21 cellular contexts compared by ENCODE assay signal in the genomic region with DNA sequence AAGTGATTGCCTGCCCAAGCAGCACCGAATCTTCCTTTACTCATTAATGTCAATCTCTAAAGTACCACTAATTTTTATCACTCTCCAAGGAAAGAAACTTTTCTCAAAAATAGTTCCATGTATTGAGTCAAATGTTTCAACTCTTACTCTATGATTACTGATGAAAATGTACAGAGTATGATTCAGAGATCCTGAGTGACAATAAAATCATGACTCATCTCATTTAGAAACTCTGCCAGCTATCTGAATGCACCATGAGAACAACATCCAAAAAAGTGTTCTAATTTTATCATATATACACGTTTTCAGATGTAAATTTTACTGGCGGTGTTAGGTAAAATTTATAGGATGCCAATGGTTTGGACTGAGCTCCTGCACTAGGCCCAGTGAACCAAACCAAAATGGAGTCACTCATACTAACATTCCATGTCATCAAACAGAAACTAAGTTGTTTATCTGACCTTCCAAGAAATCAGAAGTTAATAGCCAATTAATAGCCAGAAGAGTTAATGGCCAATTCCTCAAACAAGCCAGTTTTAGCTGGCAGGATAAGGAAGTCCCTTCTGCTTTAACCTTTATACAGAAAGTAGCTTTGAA. TPM values are rescaled to one million over a fixed set of nuclear protein-coding genes. Genes with fewer than 3 reads are reported as not detected.
DNase-seq lines count a peak whose midpoint lies in the region; ATAC-seq, FAIRE-seq and TF ChIP-seq lines count a peak whose summit lies in the region.
"Had no signal": no experiment of that assay in that cellular context is flagged by ENCODE, and none has a peak within 500 bp of the region (broad histone marks: within the 10 kb centered on the region; RNA-seq: fewer than 3 reads in every experiment).

No MANE protein-coding gene starts in this region.

- ATAC-seq in activated T-cell treated with anti-CD3 and anti-CD28 coated beads, Interleukin-2, amount 50 U/mL, for 72 hours (replicated peaks in 1 of 2): peak; percentile 65 to 66
- no peak for ATAC-seq in GM21825 (IDR thresholded peaks at IDR 0.05; ENCODE audit: unreplicated experiment)
- ATAC-seq: esophagus mucosa, left lung had no signal

- no peaks in the 10 kb centered on the region for H3K9me1 ChIP-seq in endothelial cell of umbilical vein (replicated peaks; ENCODE audit: control insufficient read depth, extremely low read depth, insufficient read depth, low read length)

- no peaks in the 10 kb centered on the region for H3K36me3 ChIP-seq in endothelial cell of umbilical vein (ENCODE audit: control insufficient read depth in 2 of 2, extremely low read depth in 1 of 2, insufficient read depth in 2 of 2, low read length in 2 of 2)
- H3K36me3 ChIP-seq: left lung, tibial artery had no signal

- FAIRE-seq in RCC 7860 (lab: Jason Lieb, UNC) (peak; percentile 86), endothelial cell of umbilical vein (lab: Jason Lieb, UNC) (peak; percentile 46)
- FAIRE-seq: colon had no signal

- H3K27me3 Mint-ChIP-seq in activated T-cell treated with anti-CD3 and anti-CD28 coated beads, Interleukin-2, amount 50 U/mL, for 72 hours (ENCODE audit: low read depth): no peaks in the 10 kb centered on the region
- H3K27me3 Mint-ChIP-seq in activated naive CD8-positive, alpha-beta T cell treated with anti-CD3 and anti-CD28 coated beads for 36 hours: no peaks in the 10 kb centered on the region

- TF ChIP-seq CTCF in endothelial cell of umbilical vein (IDR thresholded peaks at IDR 0.05; ENCODE audit: extremely low read depth in 1 of 2, insufficient read depth in 1 of 2, low read depth in 1 of 2, low read length in 2 of 2): no peak

- no peak overlapping the region for H3K27ac ChIP-seq in endothelial cell of umbilical vein (ENCODE audit: insufficient read depth, low read depth, low read length)
- H3K27ac ChIP-seq: KMS-11, left lung, tibial artery had no signal

- H3K27ac Mint-ChIP-seq in activated T-cell treated with anti-CD3 and anti-CD28 coated beads, Interleukin-2, amount 50 U/mL, for 72 hours: no peak overlapping the region
- no peak overlapping the region for H3K27ac Mint-ChIP-seq in activated naive CD8-positive, alpha-beta T cell treated with anti-CD3 and anti-CD28 coated beads for 36 hours
- H3K27ac Mint-ChIP-seq: activated T-helper 1 cell treated with anti-CD3 and anti-CD28 coated beads, Interleukin-12 subunit alpha, Interleukin-12 subunit beta, Interleukin-2, Interleukin-4 antibody, amounts not matched to agents 30 ng/mL and 10 ng/mL and 1 ng/mL, durations not matched to agents 14 hours and 24 hours and 36 hours had no signal

- no peak for DNase-seq in activated T-cell treated with anti-CD3 and anti-CD28 coated beads, Interleukin-2, amount 50 U/mL, for 72 hours
- no peak for DNase-seq in activated T-cell treated with anti-CD3 and anti-CD28 coated beads, Interleukin-2, amount 50 U/mL, for 1 hour
- DNase-seq in RCC 7860 (ENCODE audit: low spot score) (peak; percentile 28), endothelial cell of umbilical vein (ENCODE audit: low read depth, low spot score) (peak; percentile 27), superior temporal gyrus (ENCODE audit: extremely low spot score) (peak; percentile 55), SW 1271 (lab: John Stamatoyannopoulos, UW) (no peak)
- DNase-seq in activated naive CD8-positive, alpha-beta T cell treated with anti-CD3 and anti-CD28 coated beads for 36 hours: no peak
- DNase-seq: activated CD4-positive, alpha-beta T cell treated with anti-CD3 and anti-CD28 coated beads, Interleukin-2, amount 50 U/mL, for 48 hours; amygdala; COR-L47; hypothalamus; left lung; NCI-H146; occipital lobe; stimulated activated CD4-positive, alpha-beta T cell treated with anti-CD3 and anti-CD28 coated beads, Interleukin-4, amount 100 ng/mL, for 4 hours; tibial artery had no signal

- H4K20me1 ChIP-seq in endothelial cell of umbilical vein (replicated peaks; ENCODE audit: control insufficient read depth, extremely low read depth, insufficient read depth, low read length): no peaks in the 10 kb centered on the region

- no peak overlapping the region for H3K4me3 Mint-ChIP-seq in activated T-cell treated with anti-CD3 and anti-CD28 coated beads, Interleukin-2, amount 50 U/mL, for 72 hours
- H3K4me3 Mint-ChIP-seq in activated naive CD8-positive, alpha-beta T cell treated with anti-CD3 and anti-CD28 coated beads for 36 hours: no peak overlapping the region
- H3K4me3 Mint-ChIP-seq: activated T-helper 1 cell treated with anti-CD3 and anti-CD28 coated beads, Interleukin-12 subunit alpha, Interleukin-12 subunit beta, Interleukin-2, Interleukin-4 antibody, amounts not matched to agents 30 ng/mL and 10 ng/mL and 1 ng/mL, durations not matched to agents 14 hours and 24 hours and 36 hours had no signal

- H3K9me3 Mint-ChIP-seq in activated T-cell treated with anti-CD3 and anti-CD28 coated beads, Interleukin-2, amount 50 U/mL, for 72 hours: peaks cover 0 to 2% of the 10 kb centered on the region in 2 donors
- no peaks in the 10 kb centered on the region for H3K9me3 Mint-ChIP-seq in activated naive CD8-positive, alpha-beta T cell treated with anti-CD3 and anti-CD28 coated beads for 36 hours
- H3K9me3 Mint-ChIP-seq: activated T-helper 1 cell treated with anti-CD3 and anti-CD28 coated beads, Interleukin-12 subunit alpha, Interleukin-12 subunit beta, Interleukin-2, Interleukin-4 antibody, amounts not matched to agents 30 ng/mL and 10 ng/mL and 1 ng/mL, durations not matched to agents 14 hours and 24 hours and 36 hours had no signal

- H3K36me3 Mint-ChIP-seq in activated T-cell treated with anti-CD3 and anti-CD28 coated beads, Interleukin-2, amount 50 U/mL, for 72 hours (ENCODE audit: insufficient read depth in 2 of 2): peaks cover 0 to 7% of the 10 kb centered on the region in 2 donors
- peaks cover 1% of the 10 kb centered on the region for H3K36me3 Mint-ChIP-seq in activated naive CD8-positive, alpha-beta T cell treated with anti-CD3 and anti-CD28 coated beads for 36 hours

- H3K79me2 ChIP-seq in endothelial cell of umbilical vein (ENCODE audit: control insufficient read depth, insufficient read depth, low read length): no peaks in the 10 kb centered on the region

- H3K4me1 ChIP-seq in endothelial cell of umbilical vein (ENCODE audit: control insufficient read depth, extremely low read depth, insufficient read depth, low read length): no peaks in the 10 kb centered on the region
- H3K4me1 ChIP-seq: left lung, tibial artery had no signal

- CTCF ChIA-PET in endothelial cell of umbilical vein (lab: Charles Lee): no interaction called here

- H3K9me3 ChIP-seq in endothelial cell of umbilical vein (replicated peaks; ENCODE audit: control insufficient read depth, insufficient read depth, low read length): no peaks in the 10 kb centered on the region
- H3K9me3 ChIP-seq: left lung, tibial artery had no signal

- no peak overlapping the region for H3K9ac ChIP-seq in endothelial cell of umbilical vein (replicated peaks; ENCODE audit: extremely low read depth, insufficient read depth, low read length)
- H3K9ac ChIP-seq: KMS-11 had no signal

- H3K4me3 ChIP-seq in endothelial cell of umbilical vein (replicated peaks in 1 of 3; ENCODE audit: insufficient read depth in 1 of 3, low read depth in 1 of 3, low read length in 3 of 3): no peak overlapping the region
- H3K4me3 ChIP-seq: left lung, tibial artery had no signal

- intact Hi-C loops in endothelial cell of umbilical vein (cut with micrococcal nuclease): no loop called here

- BruUV-seq in endothelial cell of umbilical vein (replicated peaks; lab: Mats Ljungman, UMichigan): no TSS peak

- dilution Hi-C loops in endothelial cell of umbilical vein (cut with MboI; ENCODE audit: extremely low pct_ligation_motif_present, low sequenced_read_pairs): no loop called here

- POLR2A ChIA-PET in endothelial cell of umbilical vein (lab: Charles Lee): no interaction called here

- H2AFZ ChIP-seq in endothelial cell of umbilical vein (ENCODE audit: low read depth, low read length): no peak overlapping the region

- H3K4me2 ChIP-seq in endothelial cell of umbilical vein (ENCODE audit: insufficient read depth, low read length): no peak overlapping the region
- H3K4me2 ChIP-seq: KMS-11 had no signal

- TF ChIP-seq POLR2A in endothelial cell of umbilical vein (IDR thresholded peaks at IDR 0.05; ENCODE audit: low read depth, low read length): no peak

- H3K4me1 Mint-ChIP-seq in activated T-cell treated with anti-CD3 and anti-CD28 coated beads, Interleukin-2, amount 50 U/mL, for 72 hours (ENCODE audit: low read depth): peaks cover 14% of the 10 kb centered on the region
- no peaks in the 10 kb centered on the region for H3K4me1 Mint-ChIP-seq in activated naive CD8-positive, alpha-beta T cell treated with anti-CD3 and anti-CD28 coated beads for 36 hours

- peaks cover 7 to 20% of the 10 kb centered on the region in 2 experiments for H3K27me3 ChIP-seq in endothelial cell of umbilical vein (ENCODE audit: control insufficient read depth in 2 of 2, insufficient read depth in 2 of 2, low read length in 2 of 2)
- H3K27me3 ChIP-seq: left lung, tibial artery had no signal

TF ChIP-seq in endothelial cell of umbilical vein, 7 proteins besides CTCF, POLR2A, EP300 and RAD21:
- TF ChIP-seq MYC (IDR thresholded peaks at IDR 0.05; ENCODE audit: low read depth, low read length) (no peak), JUN (IDR thresholded peaks at IDR 0.05; ENCODE audit: borderline replicate concordance, insufficient read depth, insufficient read length, low read depth) (peak; percentile 56), FOS (IDR thresholded peaks at IDR 0.05; ENCODE audit: borderline replicate concordance, insufficient read depth, low read length) (peak; percentile 71)
TF ChIP-seq in endothelial cell of umbilical vein: peak in this region for 2.

RNA-seq across cellular contexts. Expression of gene PLPPR5, which starts 22.6 kb away (rescaled TPM):
- not detected for total RNA-seq in activated T-cell treated with anti-CD3 and anti-CD28 coated beads, Interleukin-2, amount 50 U/mL, for 72 hours
- not detected in 2 replicates for total RNA-seq in endothelial cell of umbilical vein
- polyA plus RNA-seq in endothelial cell of umbilical vein: not detected in 2 replicates
- polyA plus RNA-seq in endothelial cell of umbilical vein (2011; cell fraction: cytosol; rRNA removed): 0.03 TPM in 2 replicates
- 0.03 and 0.04 TPM in 2 replicates for polyA plus RNA-seq in endothelial cell of umbilical vein (2011; cell fraction: nucleus; rRNA removed)
- polyA plus RNA-seq in endothelial cell of umbilical vein (2012): 0.04 TPM in 1 of 2 replicates, not detected in the other
- not detected in 2 replicates for polyA minus RNA-seq in endothelial cell of umbilical vein
- not detected for polyA minus RNA-seq in endothelial cell of umbilical vein (2011; cell fraction: cytosol; rRNA and poly(A)+ RNA removed)
- not detected in 2 replicates for polyA minus RNA-seq in endothelial cell of umbilical vein (2011; cell fraction: nucleus; rRNA and poly(A)+ RNA removed)
- total RNA-seq in activated naive CD8-positive, alpha-beta T cell treated with anti-CD3 and anti-CD28 coated beads for 36 hours: not detected
- total RNA-seq: activated T-helper 1 cell treated with anti-CD3 and anti-CD28 coated beads, Interleukin-12 subunit alpha, Interleukin-12 subunit beta, Interleukin-2, Interleukin-4 antibody, amounts not matched to agents 30 ng/mL and 10 ng/mL and 1 ng/mL, durations not matched to agents 14 hours and 24 hours and 36 hours; esophagus mucosa had no signal

Comparison
In these comparisons a context has a peak if more than half of its experiments do, and no peak if none do; other contexts are left out.
1. DNase-seq: peak in RCC 7860 (single experiment), endothelial cell of umbilical vein (single experiment) and superior temporal gyrus (single experiment); none in activated T-cell treated with anti-CD3 and anti-CD28 coated beads, Interleukin-2, amount 50 U/mL, for 72 hours (0 of 2), activated T-cell treated with anti-CD3 and anti-CD28 coated beads, Interleukin-2, amount 50 U/mL, for 1 hour (single experiment), activated naive CD8-positive, alpha-beta T cell treated with anti-CD3 and anti-CD28 coated beads for 36 hours (single experiment) and SW 1271 (0 of 2).